Comparison of ENCODE assay signal across 7 cellular contexts in genomic region chr10:1737222-1738061, GRCh38. TPM values are rescaled to one million over a fixed set of nuclear protein-coding genes. Genes with fewer than 3 reads are reported as not detected.
A peak's percentile ranks its signal among the peaks of the same experiment; 100 is the strongest.
DNase-seq lines count a peak whose midpoint lies in the region; ATAC-seq and TF ChIP-seq lines count a peak whose summit lies in the region.

ADARB2 (minus strand) TSS chr10:1737525.

- ATAC-seq in GM18505 (IDR thresholded peaks at IDR 0.05; ENCODE audit: unreplicated experiment) = peak; percentile 68
- ATAC-seq in GM21737 (IDR thresholded peaks at IDR 0.05; ENCODE audit: unreplicated experiment) = peak; percentile 61
- no peak for ATAC-seq in mucosa of descending colon

- no peaks in the 10 kb centered on the region for H3K36me3 Mint-ChIP-seq in stimulated activated naive CD8-positive, alpha-beta T cell treated with anti-CD3 and anti-CD28 coated beads, Interleukin-15, Interleukin-2, amounts not matched to agents 100 ng/mL and 50 ng/mL, for 24 hours (ENCODE audit: low read depth)

- intact Hi-C loops in mucosa of descending colon (cut with DNase I, micrococcal nuclease) = no loop called here

- peak; percentile 40 for TF ChIP-seq POLR2A in GM18505 (IDR thresholded peaks at IDR 0.05; ENCODE audit: borderline replicate concordance, extremely low read depth, insufficient read depth, insufficient read length)

- no peaks in the 10 kb centered on the region for H3K36me3 ChIP-seq in mucosa of descending colon (ENCODE audit: low read depth)

- DNase-seq in NCI-H1105 treated with DMSO at 0.1 percent for 48 hours (lab: John Stamatoyannopoulos, UW) (peak; percentile 86), inferior parietal cortex (ENCODE audit: extremely low spot score) (peak; percentile 64), mucosa of descending colon (no peak)
- peak; percentile 25 for DNase-seq in activated naive CD4-positive, alpha-beta T cell treated with anti-CD3 and anti-CD28 coated beads, Interleukin-2, amount 50 U/mL, for 16 hours

- no peaks in the 10 kb centered on the region for H3K9me3 ChIP-seq in mucosa of descending colon

- no peak for TF ChIP-seq CTCF in mucosa of descending colon (IDR thresholded peaks at IDR 0.05)

- H3K4me1 Mint-ChIP-seq in stimulated activated naive CD8-positive, alpha-beta T cell treated with anti-CD3 and anti-CD28 coated beads, Interleukin-15, Interleukin-2, amounts not matched to agents 100 ng/mL and 50 ng/mL, for 24 hours (ENCODE audit: low read depth) = peaks cover 21% of the 10 kb centered on the region

- H3K4me3 ChIP-seq in mucosa of descending colon = no peak within 1 kb of the TSS

- peak within 1 kb of the TSS; percentile 65 for H3K4me3 Mint-ChIP-seq in stimulated activated naive CD8-positive, alpha-beta T cell treated with anti-CD3 and anti-CD28 coated beads, Interleukin-15, Interleukin-2, amounts not matched to agents 100 ng/mL and 50 ng/mL, for 24 hours

- H3K27me3 Mint-ChIP-seq in stimulated activated naive CD8-positive, alpha-beta T cell treated with anti-CD3 and anti-CD28 coated beads, Interleukin-15, Interleukin-2, amounts not matched to agents 100 ng/mL and 50 ng/mL, for 24 hours = peaks cover 82% of the 10 kb centered on the region

- no peaks in the 10 kb centered on the region for H3K4me1 ChIP-seq in mucosa of descending colon (ENCODE audit: low read depth)

- no peaks in the 10 kb centered on the region for H3K9me3 Mint-ChIP-seq in stimulated activated naive CD8-positive, alpha-beta T cell treated with anti-CD3 and anti-CD28 coated beads, Interleukin-15, Interleukin-2, amounts not matched to agents 100 ng/mL and 50 ng/mL, for 24 hours

- H3K27ac Mint-ChIP-seq in stimulated activated naive CD8-positive, alpha-beta T cell treated with anti-CD3 and anti-CD28 coated beads, Interleukin-15, Interleukin-2, amounts not matched to agents 100 ng/mL and 50 ng/mL, for 24 hours = no peak within 1 kb of the TSS

RNA-seq across cellular contexts. Expression of gene ADARB2, which starts in this region (rescaled TPM):
- total RNA-seq in mucosa of descending colon = 1 to 10 TPM in 1 of 3 donors, under 1 TPM in 1, not detected in 1; 0.31 to 4.2 TPM

Comparison
In these comparisons a context has a peak if more than half of its experiments do, and no peak if none do; other contexts are left out.
1. DNase-seq: peak in NCI-H1105 treated with DMSO at 0.1 percent for 48 hours (single experiment), activated naive CD4-positive, alpha-beta T cell treated with anti-CD3 and anti-CD28 coated beads, Interleukin-2, amount 50 U/mL, for 16 hours (single experiment) and inferior parietal cortex (single experiment); none in mucosa of descending colon (0 of 3).